25 cellular contexts compared by ENCODE assay signal in the genomic region with DNA sequence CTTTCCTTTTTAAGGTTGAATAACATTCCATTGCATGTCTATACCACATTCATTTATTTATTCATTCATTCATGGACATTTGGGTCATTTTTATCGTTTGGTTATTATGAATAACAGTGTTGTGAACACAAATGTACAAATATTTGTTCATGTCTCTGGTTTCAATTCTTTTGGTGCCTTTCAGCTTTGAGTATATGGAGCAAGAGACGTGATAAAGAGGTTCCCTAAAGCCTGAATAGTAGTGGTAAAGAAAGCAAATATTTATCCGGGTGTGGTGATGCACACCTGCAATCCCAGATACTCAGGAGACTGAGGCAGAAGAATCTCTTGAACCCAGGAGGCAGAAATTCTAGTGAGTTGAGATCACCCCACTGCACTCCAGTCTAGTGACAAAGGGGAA.
"Had no signal": no experiment of that assay in that cellular context is flagged by ENCODE, and none has a peak within 500 bp of the region (broad histone marks: within the 10 kb centered on the region; RNA-seq: fewer than 3 reads in every experiment).

No MANE protein-coding gene starts in this region.

- DNase-seq: activated CD4-positive, alpha-beta memory T cell treated with anti-CD3 and anti-CD28 coated beads, Interleukin-2, amount 10 ng/mL, durations not matched to agents 7 days and 5 days; activated CD4-positive, alpha-beta T cell treated with anti-CD3 and anti-CD28 coated beads, Interleukin-2, amount 10 ng/mL, durations not matched to agents 7 days and 5 days; activated CD4-positive, CD25-positive, alpha-beta regulatory T cell treated with anti-CD3 and anti-CD28 coated beads, Interleukin-2, amount 50 U/mL, for 72 hours; activated CD8-positive, alpha-beta memory T cell treated with anti-CD3 and anti-CD28 coated beads, Interleukin-2, amount 50 U/mL, for 48 hours; activated gamma-delta T cell treated with Interleukin-2 at 50 U/mL for 16 hours; activated naive CD4-positive, alpha-beta T cell treated with anti-CD3 and anti-CD28 coated beads, Interleukin-2, amount 50 U/mL, for 16 hours; activated T-cell treated with anti-CD3 and anti-CD28 coated beads, Interleukin-2, amount 50 U/mL, for 24 hours; amygdala; central memory CD4-positive, alpha-beta T cell; islet precursor cell; left ventricle myocardium inferior; mesendoderm; natural killer cell; stimulated activated CD4-positive, alpha-beta T cell treated with anti-CD3 and anti-CD28 coated beads, Interleukin-15, amount 100 ng/mL, for 24 hours; stimulated activated CD4-positive, alpha-beta T cell treated with anti-CD3 and anti-CD28 coated beads, Interleukin-2, amount 100 ng/mL, for 24 hours; stimulated activated naive CD4-positive, alpha-beta T cell; tibial artery had no signal

- ATAC-seq: activated T-helper 17 cell treated with anti-CD3 and anti-CD28 coated beads, Interleukin-2, amount 50 U/mL, for 72 hours; gastroesophageal sphincter; natural killer cell had no signal

- H3K27me3 ChIP-seq: gastroesophageal sphincter, right atrium auricular region, suprapubic skin, tibial artery had no signal

- H3K79me2 ChIP-seq: hepatocyte had no signal

- H3K27ac ChIP-seq: gastroesophageal sphincter, hepatocyte, left ventricle myocardium inferior, neural progenitor cell, right atrium auricular region, suprapubic skin, tibial artery had no signal

- H3K4me3 ChIP-seq: gastroesophageal sphincter, hepatocyte, left ventricle myocardium inferior, lung, neural progenitor cell, right atrium auricular region, suprapubic skin, tibial artery had no signal

- H3K36me3 ChIP-seq: gastroesophageal sphincter, left ventricle myocardium inferior, neural progenitor cell, right atrium auricular region, suprapubic skin, tibial artery had no signal

- FAIRE-seq: endothelial cell of umbilical vein had no signal

- H3K4me2 ChIP-seq: hepatocyte, neural progenitor cell had no signal

- H2AFZ ChIP-seq: hepatocyte, neural progenitor cell had no signal

- H3K9me3 ChIP-seq: gastroesophageal sphincter, left ventricle myocardium inferior, right atrium auricular region, suprapubic skin, tibial artery had no signal

- H3K4me1 ChIP-seq: right atrium auricular region had no signal

- H3K9ac ChIP-seq: neural progenitor cell had no signal
